In genomic region chr10:80491251-80492102, GRCh38 we compare ENCODE assay signal across 1 cellular context.
TF ChIP-seq lines count a peak whose summit lies in the region.

No MANE protein-coding gene starts in this region.

TF ChIP-seq in HepG2, 621 proteins besides CTCF, POLR2A, EP300 and RAD21 (continued from another document and continues in another):
- TF ChIP-seq ZNF260 (CRISPR knock-in tag; IDR thresholded peaks at IDR 0.05; ENCODE audit: borderline replicate concordance, low read depth) (no peak), SOX6 (IDR thresholded peaks at IDR 0.05) (no peak), SOX6 (CRISPR knock-in tag; IDR thresholded peaks at IDR 0.05) (peak; percentile 64; the same call in 1 of the 2 replicates), MTERF4 (CRISPR knock-in tag; IDR thresholded peaks at IDR 0.05) (0 out of 2 replicates have a peak, but pooled peaks have one; percentile 46), GATAD2A (CRISPR knock-in tag; IDR thresholded peaks at IDR 0.05) (peak; percentile 82), GATA4 (IDR thresholded peaks at IDR 0.05; ENCODE audit: borderline replicate concordance, low read depth) (peak; percentile 47; the same call in 1 of the 2 replicates), RXRB (CRISPR knock-in tag; IDR thresholded peaks at IDR 0.05; ENCODE audit: borderline replicate concordance) (peak; percentile 77), TFDP2 (CRISPR knock-in tag; IDR thresholded peaks at IDR 0.05) (peak; percentile 54; the same call in 1 of the 2 replicates), ZNF609 (CRISPR knock-in tag; IDR thresholded peaks at IDR 0.05; ENCODE audit: borderline replicate concordance) (0 out of 2 replicates have a peak, but pooled peaks have one; percentile 79), HMG20B (CRISPR knock-in tag; conservative IDR thresholded peaks at IDR 0.05) (peak; percentile 36; the same call in 1 of the 2 replicates), KLF6 (CRISPR knock-in tag; IDR thresholded peaks at IDR 0.05) (peak; percentile 41; the same call in 1 of the 2 replicates), SNAPC2 (CRISPR knock-in tag; IDR thresholded peaks at IDR 0.05) (no peak), HOXA3 (CRISPR knock-in tag; IDR thresholded peaks at IDR 0.05) (peak; percentile 52; the same call in 1 of the 2 replicates), MIXL1 (CRISPR knock-in tag; IDR thresholded peaks at IDR 0.05) (peak; percentile 72; the same call in 1 of the 2 replicates), HMGXB3 (CRISPR knock-in tag; IDR thresholded peaks at IDR 0.05; ENCODE audit: borderline replicate concordance) (peak; percentile 60; the same call in 1 of the 2 replicates), ZNF143 (CRISPR knock-in tag; IDR thresholded peaks at IDR 0.05) (peak; percentile 78), ZNF746 (CRISPR knock-in tag; IDR thresholded peaks at IDR 0.05) (peak; percentile 49; the same call in 1 of the 2 replicates), ZMYM3 (CRISPR knock-in tag; IDR thresholded peaks at IDR 0.05) (peak; percentile 69; the same call in 1 of the 2 replicates), GABPA (IDR thresholded peaks at IDR 0.05; ENCODE audit: low read depth, low read length) (no peak), GABPA (CRISPR knock-in tag; IDR thresholded peaks at IDR 0.05; ENCODE audit: low read depth) (peak; percentile 54), STAT5B (CRISPR knock-in tag; IDR thresholded peaks at IDR 0.05) (no peak), PHF21A (CRISPR knock-in tag; IDR thresholded peaks at IDR 0.05) (peak; percentile 88), TFE3 (CRISPR knock-in tag; IDR thresholded peaks at IDR 0.05) (peak; percentile 76; the same call in 1 of the 2 replicates), AHDC1 (CRISPR knock-in tag; IDR thresholded peaks at IDR 0.05; ENCODE audit: borderline replicate concordance) (0 out of 2 replicates have a peak, but pooled peaks have one; percentile 50), ZNF780A (CRISPR knock-in tag; IDR thresholded peaks at IDR 0.05) (no peak), SALL1 (CRISPR knock-in tag; IDR thresholded peaks at IDR 0.05) (peak; percentile 76), FOXC1 (CRISPR knock-in tag; IDR thresholded peaks at IDR 0.05; ENCODE audit: borderline replicate concordance) (0 out of 2 replicates have a peak, but pooled peaks have one; percentile 36), ZBTB7A (CRISPR knock-in tag; IDR thresholded peaks at IDR 0.05) (peak; percentile 85; the same call in 1 of the 2 replicates), HNF1B (CRISPR knock-in tag; IDR thresholded peaks at IDR 0.05) (peak; percentile 90), HBP1 (CRISPR knock-in tag; IDR thresholded peaks at IDR 0.05; ENCODE audit: low read depth) (no peak), NCOA2 (CRISPR knock-in tag; IDR thresholded peaks at IDR 0.05) (peak; percentile 95), ZNF709 (CRISPR knock-in tag; IDR thresholded peaks at IDR 0.05) (0 out of 2 replicates have a peak, but pooled peaks have one; percentile 46), SOX5 (CRISPR knock-in tag; IDR thresholded peaks at IDR 0.05; ENCODE audit: borderline replicate concordance) (peak; percentile 79)
